In the genomic region with DNA sequence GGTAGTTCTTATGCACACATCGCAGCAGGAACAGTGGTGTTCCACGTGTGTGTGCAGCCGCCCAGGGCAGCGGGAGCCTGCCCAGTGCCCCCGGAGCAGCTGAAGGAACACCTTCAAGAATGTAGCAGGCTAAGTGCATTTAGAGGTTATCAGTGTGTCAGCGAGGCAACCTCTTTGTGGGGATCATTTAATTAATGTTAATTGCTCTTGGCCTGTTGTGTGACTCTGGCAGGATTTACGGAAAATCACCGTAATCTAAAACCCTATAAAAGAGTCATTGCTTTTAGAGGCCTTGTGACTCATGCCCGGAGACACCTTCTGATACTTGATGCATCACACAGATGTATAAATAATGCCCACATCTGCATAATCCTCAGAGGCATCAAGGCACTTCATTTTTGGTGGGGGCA, we compare ENCODE assay signal across 1 cellular context.
TF ChIP-seq lines count a peak whose summit lies in the region.

No MANE protein-coding gene starts in this region.

TF ChIP-seq in HEK293, 187 proteins besides CTCF, POLR2A, EP300 and RAD21 (continued from another document and continues in another):
- TF ChIP-seq ZNF704 (tag by site-specific recombination; IDR thresholded peaks at IDR 0.05) (no peak), WT1 (tag by site-specific recombination; IDR thresholded peaks at IDR 0.05) (0 out of 2 replicates have a peak, but pooled peaks have one; percentile 31), ZNF747 (tag by site-specific recombination; IDR thresholded peaks at IDR 0.05) (no peak), ZNF362 (tag by site-specific recombination; IDR thresholded peaks at IDR 0.05) (no peak), ZNF274 (IDR thresholded peaks at IDR 0.05; ENCODE audit: low read length) (no peak), ZNF274 (tag by site-specific recombination; IDR thresholded peaks at IDR 0.05; ENCODE audit: borderline replicate concordance) (no peak), ZNF514 (tag by site-specific recombination; IDR thresholded peaks at IDR 0.05) (no peak), ZNF23 (tag by site-specific recombination; IDR thresholded peaks at IDR 0.05; ENCODE audit: borderline replicate concordance) (no peak), ZNF580 (tag by site-specific recombination; IDR thresholded peaks at IDR 0.05) (no peak), ZFP3 (tag by site-specific recombination; IDR thresholded peaks at IDR 0.05; ENCODE audit: low read depth) (no peak), ZBTB8A (tag by site-specific recombination; IDR thresholded peaks at IDR 0.05) (no peak), ZNF701 (tag by site-specific recombination; IDR thresholded peaks at IDR 0.05) (no peak), ZSCAN23 (tag by site-specific recombination; IDR thresholded peaks at IDR 0.05) (no peak), ZNF223 (tag by site-specific recombination; IDR thresholded peaks at IDR 0.05) (no peak), ZNF521 (tag by site-specific recombination; IDR thresholded peaks at IDR 0.05) (no peak), HOXD13 (CRISPR knock-in tag; IDR thresholded peaks at IDR 0.05; ENCODE audit: borderline replicate concordance) (no peak), IKZF3 (tag by site-specific recombination; IDR thresholded peaks at IDR 0.05) (peak; percentile 71), ZNF670 (tag by site-specific recombination; IDR thresholded peaks at IDR 0.05; ENCODE audit: low read depth) (no peak), ZBTB20 (tag by site-specific recombination; IDR thresholded peaks at IDR 0.05) (0 out of 2 replicates have a peak, but pooled peaks have one; percentile 18), ZFP69B (tag by site-specific recombination; IDR thresholded peaks at IDR 0.05) (no peak), TRIM28 (IDR thresholded peaks at IDR 0.05; ENCODE audit: borderline replicate concordance, low read length) (no peak), ZNF837 (tag by site-specific recombination; IDR thresholded peaks at IDR 0.05) (no peak), ZNF548 (tag by site-specific recombination; IDR thresholded peaks at IDR 0.05) (no peak), SP3 (tag by site-specific recombination; IDR thresholded peaks at IDR 0.05) (no peak), ZNF777 (tag by site-specific recombination; IDR thresholded peaks at IDR 0.05; ENCODE audit: borderline replicate concordance) (no peak), ZNF707 (tag by site-specific recombination; IDR thresholded peaks at IDR 0.05) (no peak), ZNF416 (tag by site-specific recombination; IDR thresholded peaks at IDR 0.05) (no peak), ZNF558 (tag by site-specific recombination; IDR thresholded peaks at IDR 0.05) (no peak; the same call in 1 of the 2 replicates), ZNF169 (tag by site-specific recombination; IDR thresholded peaks at IDR 0.05) (no peak), ZNF146 (tag by site-specific recombination; IDR thresholded peaks at IDR 0.05) (no peak), ZNF426 (tag by site-specific recombination; IDR thresholded peaks at IDR 0.05) (no peak), REST (tag by site-specific recombination; IDR thresholded peaks at IDR 0.05) (no peak), ZNF596 (tag by site-specific recombination; IDR thresholded peaks at IDR 0.05) (no peak), HIC1 (tag by site-specific recombination; IDR thresholded peaks at IDR 0.05) (peak; percentile 81), ZBTB7A (tag by site-specific recombination; IDR thresholded peaks at IDR 0.05; ENCODE audit: low read depth) (no peak), ZSCAN18 (tag by site-specific recombination; IDR thresholded peaks at IDR 0.05) (no peak), ZNF571 (tag by site-specific recombination; IDR thresholded peaks at IDR 0.05) (no peak), ZNF624 (tag by site-specific recombination; IDR thresholded peaks at IDR 0.05) (no peak), ZSCAN16 (tag by site-specific recombination; IDR thresholded peaks at IDR 0.05) (no peak), ZBTB48 (tag by site-specific recombination; IDR thresholded peaks at IDR 0.05) (no peak)
- TF ChIP-seq, protein P1, sequence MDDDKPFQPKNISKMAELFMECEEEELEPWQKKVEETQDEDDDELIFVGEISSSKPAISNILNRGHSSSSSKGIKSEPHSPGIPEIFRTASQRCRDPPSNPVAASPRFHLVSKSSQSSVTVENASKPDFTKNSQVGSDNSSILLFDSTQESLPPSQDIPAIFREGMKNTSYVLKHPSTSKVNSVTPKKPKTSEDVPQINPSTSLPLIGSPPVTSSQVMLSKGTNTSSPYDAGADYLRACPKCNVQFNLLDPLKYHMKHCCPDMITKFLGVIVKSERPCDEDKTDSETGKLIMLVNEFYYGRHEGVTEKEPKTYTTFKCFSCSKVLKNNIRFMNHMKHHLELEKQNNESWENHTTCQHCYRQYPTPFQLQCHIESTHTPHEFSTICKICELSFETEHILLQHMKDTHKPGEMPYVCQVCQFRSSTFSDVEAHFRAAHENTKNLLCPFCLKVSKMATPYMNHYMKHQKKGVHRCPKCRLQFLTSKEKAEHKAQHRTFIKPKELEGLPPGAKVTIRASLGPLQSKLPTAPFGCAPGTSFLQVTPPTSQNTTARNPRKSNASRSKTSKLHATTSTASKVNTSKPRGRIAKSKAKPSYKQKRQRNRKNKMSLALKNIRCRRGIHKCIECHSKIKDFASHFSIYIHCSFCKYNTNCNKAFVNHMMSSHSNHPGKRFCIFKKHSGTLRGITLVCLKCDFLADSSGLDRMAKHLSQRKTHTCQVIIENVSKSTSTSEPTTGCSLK (tag by site-specific recombination; IDR thresholded peaks at IDR 0.05): no peak
- TF ChIP-seq, protein P2, sequence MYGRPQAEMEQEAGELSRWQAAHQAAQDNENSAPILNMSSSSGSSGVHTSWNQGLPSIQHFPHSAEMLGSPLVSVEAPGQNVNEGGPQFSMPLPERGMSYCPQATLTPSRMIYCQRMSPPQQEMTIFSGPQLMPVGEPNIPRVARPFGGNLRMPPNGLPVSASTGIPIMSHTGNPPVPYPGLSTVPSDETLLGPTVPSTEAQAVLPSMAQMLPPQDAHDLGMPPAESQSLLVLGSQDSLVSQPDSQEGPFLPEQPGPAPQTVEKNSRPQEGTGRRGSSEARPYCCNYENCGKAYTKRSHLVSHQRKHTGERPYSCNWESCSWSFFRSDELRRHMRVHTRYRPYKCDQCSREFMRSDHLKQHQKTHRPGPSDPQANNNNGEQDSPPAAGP (tag by site-specific recombination; IDR thresholded peaks at IDR 0.05): peak; percentile 63; the same call in 1 of the 2 replicates
- TF ChIP-seq, protein P3, sequence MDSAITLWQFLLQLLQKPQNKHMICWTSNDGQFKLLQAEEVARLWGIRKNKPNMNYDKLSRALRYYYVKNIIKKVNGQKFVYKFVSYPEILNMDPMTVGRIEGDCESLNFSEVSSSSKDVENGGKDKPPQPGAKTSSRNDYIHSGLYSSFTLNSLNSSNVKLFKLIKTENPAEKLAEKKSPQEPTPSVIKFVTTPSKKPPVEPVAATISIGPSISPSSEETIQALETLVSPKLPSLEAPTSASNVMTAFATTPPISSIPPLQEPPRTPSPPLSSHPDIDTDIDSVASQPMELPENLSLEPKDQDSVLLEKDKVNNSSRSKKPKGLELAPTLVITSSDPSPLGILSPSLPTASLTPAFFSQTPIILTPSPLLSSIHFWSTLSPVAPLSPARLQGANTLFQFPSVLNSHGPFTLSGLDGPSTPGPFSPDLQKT (IDR thresholded peaks at IDR 0.05; ENCODE audit: borderline replicate concordance, low read depth, low read length): no peak
- TF ChIP-seq, protein P4, sequence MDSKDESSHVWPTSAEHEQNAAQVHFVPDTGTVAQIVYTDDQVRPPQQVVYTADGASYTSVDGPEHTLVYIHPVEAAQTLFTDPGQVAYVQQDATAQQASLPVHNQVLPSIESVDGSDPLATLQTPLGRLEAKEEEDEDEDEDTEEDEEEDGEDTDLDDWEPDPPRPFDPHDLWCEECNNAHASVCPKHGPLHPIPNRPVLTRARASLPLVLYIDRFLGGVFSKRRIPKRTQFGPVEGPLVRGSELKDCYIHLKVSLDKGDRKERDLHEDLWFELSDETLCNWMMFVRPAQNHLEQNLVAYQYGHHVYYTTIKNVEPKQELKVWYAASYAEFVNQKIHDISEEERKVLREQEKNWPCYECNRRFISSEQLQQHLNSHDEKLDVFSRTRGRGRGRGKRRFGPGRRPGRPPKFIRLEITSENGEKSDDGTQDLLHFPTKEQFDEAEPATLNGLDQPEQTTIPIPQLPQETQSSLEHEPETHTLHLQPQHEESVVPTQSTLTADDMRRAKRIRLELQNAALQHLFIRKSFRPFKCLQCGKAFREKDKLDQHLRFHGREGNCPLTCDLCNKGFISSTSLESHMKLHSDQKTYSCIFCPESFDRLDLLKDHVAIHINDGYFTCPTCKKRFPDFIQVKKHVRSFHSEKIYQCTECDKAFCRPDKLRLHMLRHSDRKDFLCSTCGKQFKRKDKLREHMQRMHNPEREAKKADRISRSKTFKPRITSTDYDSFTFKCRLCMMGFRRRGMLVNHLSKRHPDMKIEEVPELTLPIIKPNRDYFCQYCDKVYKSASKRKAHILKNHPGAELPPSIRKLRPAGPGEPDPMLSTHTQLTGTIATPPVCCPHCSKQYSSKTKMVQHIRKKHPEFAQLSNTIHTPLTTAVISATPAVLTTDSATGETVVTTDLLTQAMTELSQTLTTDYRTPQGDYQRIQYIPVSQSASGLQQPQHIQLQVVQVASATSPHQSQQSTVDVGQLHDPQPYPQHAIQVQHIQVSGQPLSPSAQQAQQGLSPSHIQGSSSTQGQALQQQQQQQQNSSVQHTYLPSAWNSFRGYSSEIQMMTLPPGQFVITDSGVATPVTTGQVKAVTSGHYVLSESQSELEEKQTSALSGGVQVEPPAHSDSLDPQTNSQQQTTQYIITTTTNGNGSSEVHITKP (tag by site-specific recombination; IDR thresholded peaks at IDR 0.05): no peak
